Comparison of ENCODE assay signal across 26 cellular contexts in genomic region chr1:178539291-178539690, GRCh38. TPM values are rescaled to one million over a fixed set of nuclear protein-coding genes. Genes with fewer than 3 reads are reported as not detected.
DNase-seq lines count a peak whose midpoint lies in the region; ATAC-seq, FAIRE-seq and TF ChIP-seq lines count a peak whose summit lies in the region.
"Had no signal": no experiment of that assay in that cellular context is flagged by ENCODE, and none has a peak within 500 bp of the region (broad histone marks: within the 10 kb centered on the region; RNA-seq: fewer than 3 reads in every experiment).

No MANE protein-coding gene starts in this region.

- DNase-seq in activated naive CD4-positive, alpha-beta T cell treated with anti-CD3 and anti-CD28 coated beads, Interleukin-2, amount 10 ng/mL, durations not matched to agents 7 days and 5 days, result no peak
- DNase-seq in adipocyte (ENCODE audit: low read depth) (no peak), myocyte (ENCODE audit: low read depth) (peak; percentile 79), HAP-1 (ENCODE audit: low spot score in 2 of 2) (no peak), H54 (ENCODE audit: insufficient read length, low spot score) (no peak)
- DNase-seq: activated CD4-positive, alpha-beta T cell treated with anti-CD3 and anti-CD28 coated beads for 48 hours; activated naive CD4-positive, alpha-beta T cell; endodermal cell; KG1; MV-4-11; NCI-H1930; NCI-H446 treated with DMSO at 0.1 percent for 48 hours; stimulated activated CD4-positive, alpha-beta T cell treated with anti-CD3 and anti-CD28 coated beads, Interleukin-4, amount 100 ng/mL, for 24 hours; SW 1271; uterus had no signal

- H3K27me3 ChIP-seq in adipocyte (replicated peaks; ENCODE audit: control insufficient read depth, insufficient read depth, low read length) (no peaks in the 10 kb centered on the region), subcutaneous abdominal adipose tissue (ENCODE audit: control insufficient read depth in 5 of 5, insufficient read depth in 4 of 5, low read length in 5 of 5) (peaks cover 0 to 12% (median 0%) of the 10 kb centered on the region in 5 donors), HAP-1 (ENCODE audit: low read depth) (no peaks in the 10 kb centered on the region)
- H3K27me3 ChIP-seq: heart left ventricle, uterus had no signal

- no peaks in the 10 kb centered on the region for H3K36me3 Mint-ChIP-seq in activated naive CD4-positive, alpha-beta T cell treated with anti-CD3 and anti-CD28 coated beads, Interleukin-2, amount 50 U/mL, for 24 hours
- H3K36me3 Mint-ChIP-seq in activated naive CD4-positive, alpha-beta T cell treated with anti-CD3 and anti-CD28 coated beads, Interleukin-2, amount 10 ng/mL, durations not matched to agents 7 days and 5 days, result no peaks in the 10 kb centered on the region

- H3K27ac Mint-ChIP-seq in activated naive CD4-positive, alpha-beta T cell treated with anti-CD3 and anti-CD28 coated beads, Interleukin-2, amount 50 U/mL, for 24 hours, result no peak overlapping the region
- H3K27ac Mint-ChIP-seq in activated naive CD4-positive, alpha-beta T cell treated with anti-CD3 and anti-CD28 coated beads, Interleukin-2, amount 10 ng/mL, durations not matched to agents 7 days and 5 days, result no peak overlapping the region
- H3K27ac Mint-ChIP-seq: endodermal cell had no signal

- peaks cover 64% of the 10 kb centered on the region for H3K4me1 ChIP-seq in adipocyte (ENCODE audit: control insufficient read depth, insufficient read depth, low read length)
- H3K4me1 ChIP-seq in subcutaneous abdominal adipose tissue (ENCODE audit: control insufficient read depth in 5 of 5, insufficient read depth in 5 of 5, low read length in 5 of 5), result peaks cover 5 to 46% (median 38%) of the 10 kb centered on the region in 5 donors
- H3K4me1 ChIP-seq in HAP-1, result peaks cover 2% of the 10 kb centered on the region; the same call in 1 of the 2 replicates

- no peak for ATAC-seq in HG02588 (IDR thresholded peaks at IDR 0.05; ENCODE audit: unreplicated experiment)
- ATAC-seq: heart left ventricle had no signal

- H3K9me3 Mint-ChIP-seq in activated naive CD4-positive, alpha-beta T cell treated with anti-CD3 and anti-CD28 coated beads, Interleukin-2, amount 50 U/mL, for 24 hours, result no peaks in the 10 kb centered on the region
- no peaks in the 10 kb centered on the region for H3K9me3 Mint-ChIP-seq in activated naive CD4-positive, alpha-beta T cell treated with anti-CD3 and anti-CD28 coated beads, Interleukin-2, amount 10 ng/mL, durations not matched to agents 7 days and 5 days
- H3K9me3 Mint-ChIP-seq: endodermal cell had no signal

- H3K4me3 ChIP-seq in adipocyte (ENCODE audit: low read length), result peak overlapping the region; percentile 57
- no peak overlapping the region for H3K4me3 ChIP-seq in subcutaneous abdominal adipose tissue (ENCODE audit: low read depth in 1 of 5, low read length in 5 of 5)
- H3K4me3 ChIP-seq in HAP-1, result no peak overlapping the region
- H3K4me3 ChIP-seq: heart left ventricle, skin epidermis, uterus had no signal

- H3K27me3 Mint-ChIP-seq in activated naive CD4-positive, alpha-beta T cell treated with anti-CD3 and anti-CD28 coated beads, Interleukin-2, amount 50 U/mL, for 24 hours, result no peaks in the 10 kb centered on the region
- H3K27me3 Mint-ChIP-seq in activated naive CD4-positive, alpha-beta T cell treated with anti-CD3 and anti-CD28 coated beads, Interleukin-2, amount 10 ng/mL, durations not matched to agents 7 days and 5 days, result no peaks in the 10 kb centered on the region

- CTCF ChIA-PET in activated naive CD4-positive, alpha-beta T cell treated with anti-CD3 and anti-CD28 coated beads, Interleukin-2, amount 10 ng/mL, durations not matched to agents 7 days and 5 days (lab: Charles Lee), result no interaction called here

- H3K9me3 ChIP-seq in adipocyte (ENCODE audit: control insufficient read depth, low read length) (no peaks in the 10 kb centered on the region), subcutaneous abdominal adipose tissue (ENCODE audit: control insufficient read depth in 5 of 5, low read length in 5 of 5) (no peaks in the 10 kb centered on the region), HAP-1 (no peaks in the 10 kb centered on the region)
- H3K9me3 ChIP-seq: heart left ventricle, uterus had no signal

- TF ChIP-seq POLR2A in H54 (IDR thresholded peaks at IDR 0.05; ENCODE audit: low read depth, low read length), result no peak

- H3K36me3 ChIP-seq in adipocyte (ENCODE audit: control insufficient read depth, insufficient read depth, low read length, severe bottlenecking) (no peaks in the 10 kb centered on the region), subcutaneous abdominal adipose tissue (ENCODE audit: control insufficient read depth in 5 of 5, insufficient read depth in 5 of 5, low read length in 5 of 5) (no peaks in the 10 kb centered on the region), HAP-1 (replicated peaks) (no peaks in the 10 kb centered on the region)
- H3K36me3 ChIP-seq: heart left ventricle, uterus had no signal

- H3K27ac ChIP-seq in subcutaneous abdominal adipose tissue (ENCODE audit: low read depth, low read length), result peak overlapping the region; percentile 37
- H3K27ac ChIP-seq: RWPE1, uterus had no signal

- no peak for FAIRE-seq in H54 (lab: Jason Lieb, UNC)

- peak overlapping the region; percentile 36 for H3K4me3 Mint-ChIP-seq in activated naive CD4-positive, alpha-beta T cell treated with anti-CD3 and anti-CD28 coated beads, Interleukin-2, amount 50 U/mL, for 24 hours
- H3K4me3 Mint-ChIP-seq in activated naive CD4-positive, alpha-beta T cell treated with anti-CD3 and anti-CD28 coated beads, Interleukin-2, amount 10 ng/mL, durations not matched to agents 7 days and 5 days, result no peak overlapping the region
- H3K4me3 Mint-ChIP-seq: endodermal cell had no signal

- H3K4me1 Mint-ChIP-seq in activated naive CD4-positive, alpha-beta T cell treated with anti-CD3 and anti-CD28 coated beads, Interleukin-2, amount 50 U/mL, for 24 hours, result peaks cover 16% of the 10 kb centered on the region
- H3K4me1 Mint-ChIP-seq in activated naive CD4-positive, alpha-beta T cell treated with anti-CD3 and anti-CD28 coated beads, Interleukin-2, amount 10 ng/mL, durations not matched to agents 7 days and 5 days, result peaks cover 9% of the 10 kb centered on the region

- in situ Hi-C loops in HAP-1 (cut with MboI; ENCODE audit: low sequenced_read_pairs), result loop anchor here (25.0 kb wide), 1 partner anchor 848 kb away; no protein-coding TSS in a partner anchor

- H3K9ac ChIP-seq in adipocyte (ENCODE audit: low read length) (peak overlapping the region; percentile 64), subcutaneous abdominal adipose tissue (ENCODE audit: low read length in 5 of 5) (no peak overlapping the region)

RNA-seq across cellular contexts. Expression of gene TEX35, which starts 26.4 kb away (rescaled TPM):
- total RNA-seq in myocyte, result not detected in 2 replicates
- not detected for polyA plus RNA-seq in myocyte (2012)
- total RNA-seq: aorta, endodermal cell, heart left ventricle, mucosa of gallbladder, osteocyte, subcutaneous adipose tissue, uterus had no signal
- polyA plus RNA-seq: aorta, heart left ventricle had no signal

RNA-seq across cellular contexts. Expression of gene CLEC20A, which starts 42.5 kb away (rescaled TPM):
- not detected in 2 replicates for total RNA-seq in myocyte
- not detected for polyA plus RNA-seq in myocyte (2012)
- total RNA-seq: aorta, lower leg skin, osteocyte, subcutaneous adipose tissue, uterus had no signal
- polyA plus RNA-seq: aorta, heart left ventricle had no signal
